Comparison of ENCODE assay signal across 24 cellular contexts in the genomic region with DNA sequence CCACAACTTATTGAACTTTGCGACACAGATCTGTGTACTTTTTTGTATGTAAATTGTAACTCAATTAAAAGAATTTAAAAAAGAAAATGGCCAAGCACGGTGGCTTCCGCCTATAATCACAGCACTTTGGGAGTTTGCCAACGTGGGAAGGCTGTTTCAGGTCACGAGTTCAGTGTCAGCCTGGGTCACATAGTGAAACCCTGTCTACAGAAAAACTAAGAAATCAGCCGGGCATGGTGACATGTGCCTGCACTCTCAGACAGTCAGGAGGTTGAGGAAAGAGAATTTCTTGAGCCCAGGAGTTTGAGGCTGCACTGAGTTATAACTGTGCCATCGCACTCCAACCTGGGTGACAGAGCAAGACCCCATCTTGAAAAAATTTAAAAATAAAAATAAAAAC.
"Had no signal": no experiment of that assay in that cellular context is flagged by ENCODE, and none has a peak within 500 bp of the region (broad histone marks: within the 10 kb centered on the region; RNA-seq: fewer than 3 reads in every experiment).

No MANE protein-coding gene starts in this region.

- H3K27me3 ChIP-seq: MG63, SJCRH30 had no signal

- H3K4me1 ChIP-seq: SJCRH30 had no signal

- H3K9me3 ChIP-seq: MG63, SJCRH30 had no signal

- H3K4me3 ChIP-seq: MG63, SJCRH30, SK-N-MC had no signal

- ATAC-seq: HepG2, Panc1, PC-3, Right ventricle myocardium inferior had no signal

- DNase-seq: IMR-90; Karpas-422; KG1; MG63; NCI-H1092; NCI-H1105 treated with DMSO at 0.1 percent for 48 hours; NCI-H1417 treated with DMSO at 0.1 percent for 48 hours; NCI-H146; NCI-H1694 treated with DMSO at 0.1 percent for 48 hours; NCI-H1930; NCI-H2081; NCI-H2107; NCI-H2227 treated with DMSO at 0.1 percent for 48 hours; NCI-H524; NCI-H526 treated with DMSO at 0.1 percent for 48 hours; NCI-H748 treated with DMSO at 0.1 percent for 48 hours; NK-92 treated with Interleukin-12 subunit alpha and Interleukin-12 subunit beta, amount 100 ng/mL, for 24 hours; PC-3; SHP77 treated with DMSO at 0.1 percent for 48 hours; SJCRH30 had no signal

- H3K27ac ChIP-seq: SJCRH30, SK-N-MC had no signal
